1 cellular context compared by ENCODE assay signal in genomic region chr9:35972093-35972492, GRCh38.
TF ChIP-seq lines count a peak whose summit lies in the region.

No MANE protein-coding gene starts in this region.

TF ChIP-seq in K562, 482 proteins besides CTCF, POLR2A, EP300 and RAD21 (continued from another document):
- TF ChIP-seq ZBTB40 (IDR thresholded peaks at IDR 0.05) (no peak), ZBTB40 (CRISPR knock-in tag; IDR thresholded peaks at IDR 0.05) (no peak), ETV6 (IDR thresholded peaks at IDR 0.05; ENCODE audit: borderline replicate concordance in 1 of 2, low read depth in 2 of 2, low read length in 1 of 2) (no peak), ETV6 (CRISPR knock-in tag; IDR thresholded peaks at IDR 0.05; ENCODE audit: borderline replicate concordance) (no peak), TARDBP (IDR thresholded peaks at IDR 0.05) (no peak), RBM22 (IDR thresholded peaks at IDR 0.05; ENCODE audit: low read depth, low read length, poor library complexity, severe bottlenecking) (no peak), PRPF4 (IDR thresholded peaks at IDR 0.05; ENCODE audit: insufficient read depth, low read depth, low read length, poor library complexity, severe bottlenecking) (no peak), KLF16 (IDR thresholded peaks at IDR 0.05) (no peak), MIER1 (IDR thresholded peaks at IDR 0.05; ENCODE audit: low read depth) (no peak), MEF2A (IDR thresholded peaks at IDR 0.05; ENCODE audit: control insufficient read depth, low read depth, low read length) (no peak), ZNF644 (tag; IDR thresholded peaks at IDR 0.05; ENCODE audit: low read depth) (no peak), ZNF444 (CRISPR knock-in tag; IDR thresholded peaks at IDR 0.05) (no peak), USF2 (CRISPR knock-in tag; IDR thresholded peaks at IDR 0.05) (no peak)
